In the genomic region with DNA sequence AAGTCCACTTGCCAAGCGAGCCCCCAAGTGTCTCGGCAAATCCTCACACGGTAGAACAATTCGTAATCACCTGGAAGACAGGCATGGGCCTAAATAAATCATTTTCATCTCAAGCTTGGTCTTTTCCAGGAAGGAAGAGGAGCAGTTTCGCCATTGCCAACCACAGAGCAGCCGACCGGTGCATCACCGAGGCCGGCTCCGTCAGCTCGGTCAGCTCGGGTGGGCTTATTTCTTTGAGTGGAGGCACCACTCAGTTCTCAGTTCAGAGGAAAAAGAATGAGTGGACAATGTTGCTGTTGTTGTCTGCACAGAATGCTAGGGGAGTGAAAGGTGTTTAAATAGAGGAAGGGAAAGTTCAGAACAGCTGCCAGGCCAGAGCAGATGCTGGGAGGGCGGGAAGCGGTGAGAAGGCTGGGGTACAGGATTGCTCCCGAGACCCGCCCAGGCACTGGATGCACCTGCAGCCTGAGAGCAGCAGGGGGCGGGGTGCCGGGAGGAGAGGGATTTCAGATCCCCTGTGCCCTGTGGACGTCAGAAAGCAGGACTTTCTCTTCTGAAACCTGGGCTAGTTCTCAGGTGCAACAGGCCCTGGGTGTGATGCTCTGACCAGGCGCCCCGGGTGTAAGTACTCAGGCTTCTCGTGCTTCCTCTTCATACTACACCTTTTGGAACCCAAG, we compare ENCODE assay signal across 18 cellular contexts. TPM values are rescaled to one million over a fixed set of nuclear protein-coding genes. Genes with fewer than 3 reads are reported as not detected.
DNase-seq lines count a peak whose midpoint lies in the region; ATAC-seq and TF ChIP-seq lines count a peak whose summit lies in the region.
"Had no signal": no experiment of that assay in that cellular context is flagged by ENCODE, and none has a peak within 500 bp of the region (broad histone marks: within the 10 kb centered on the region; RNA-seq: fewer than 3 reads in every experiment).

No MANE protein-coding gene starts in this region.

- H3K9me3 ChIP-seq in WERI-Rb-1 (ENCODE audit: severe bottlenecking) = no peaks in the 10 kb centered on the region
- H3K9me3 ChIP-seq in MG63 = peaks cover 4% of the 10 kb centered on the region; the same call in 1 of the 2 replicates
- H3K9me3 ChIP-seq: colonic mucosa, uterus had no signal

- no peaks in the 10 kb centered on the region for H3K36me3 ChIP-seq in WERI-Rb-1
- no peaks in the 10 kb centered on the region for H3K36me3 ChIP-seq in MG63
- H3K36me3 ChIP-seq: colonic mucosa, uterus had no signal

- H3K27ac Mint-ChIP-seq in HFFc6 (no peak overlapping the region), immature natural killer cell (peak overlapping the region in 2 of 6 donors; percentile 46 to 71)

- H3K4me3 ChIP-seq in WERI-Rb-1 (ENCODE audit: low read depth, low read length) = no peak overlapping the region
- H3K4me3 ChIP-seq in MG63 = no peak overlapping the region
- H3K4me3 ChIP-seq: colonic mucosa, uterus had no signal

- ATAC-seq in HG03378 (IDR thresholded peaks at IDR 0.05; ENCODE audit: unreplicated experiment) = no peak
- ATAC-seq: activated naive CD4-positive, alpha-beta T cell treated with anti-CD3 and anti-CD28 coated beads, Interleukin-2, amount 50 U/mL, for 72 hours; left colon had no signal

- H3K4me1 Mint-ChIP-seq in HFFc6 (ENCODE audit: low read depth) (peaks cover 2% of the 10 kb centered on the region; the same call in 1 of the 2 replicates), immature natural killer cell (peaks cover 33 to 35% of the 10 kb centered on the region in 2 donors)

- peak; percentile 37 for TF ChIP-seq CTCF in C4-2B (conservative IDR thresholded peaks at IDR 0.05)
- peak; percentile 55 for TF ChIP-seq CTCF in HFFc6 (IDR thresholded peaks at IDR 0.05)
- peak; percentile 84 for TF ChIP-seq CTCF in WERI-Rb-1 (IDR thresholded peaks at IDR 0.05; ENCODE audit: low read depth, low read length)

- no peak overlapping the region for H3K27ac ChIP-seq in C4-2B
- H3K27ac ChIP-seq in WERI-Rb-1 = no peak overlapping the region
- H3K27ac ChIP-seq: colonic mucosa, uterus had no signal

- in situ Hi-C loops in G401 (cut with HindIII; ENCODE audit: low sequenced_read_pairs) = no loop called here

- H3K36me3 Mint-ChIP-seq in HFFc6 (ENCODE audit: low read depth) (peaks cover 6% of the 10 kb centered on the region; the same call in 1 of the 2 replicates), immature natural killer cell (no peaks in the 10 kb centered on the region)

- no peak for DNase-seq in HFFc6
- DNase-seq in WERI-Rb-1 = peak; percentile 41
- no peak for DNase-seq in immature natural killer cell
- DNase-seq in NCI-H2227 treated with DMSO at 0.1 percent for 48 hours (lab: John Stamatoyannopoulos, UW) = no peak
- DNase-seq in MG63 = no peak
- DNase-seq in G401 (ENCODE audit: low spot score) = no peak
- DNase-seq: colonic mucosa; GF-D8; left colon; NCI-H1417 treated with DMSO at 0.1 percent for 48 hours; stimulated activated CD4-positive, alpha-beta T cell treated with anti-CD3 and anti-CD28 coated beads, Interleukin-12 subunit alpha, Interleukin-12 subunit beta, amount 100 ng/mL, for 4 hours; uterus had no signal

- H3K9me3 Mint-ChIP-seq in HFFc6 = peaks cover 5% of the 10 kb centered on the region; the same call in 1 of the 2 replicates
- H3K9me3 Mint-ChIP-seq in immature natural killer cell = peaks cover 0 to 16% (median 4%) of the 10 kb centered on the region in 6 donors

- peaks cover 2% of the 10 kb centered on the region; the same call in 1 of the 2 replicates for H3K27me3 Mint-ChIP-seq in HFFc6 (ENCODE audit: insufficient read depth)
- H3K27me3 Mint-ChIP-seq in immature natural killer cell (ENCODE audit: low read depth in 3 of 3) = peaks cover 5 to 12% (median 9%) of the 10 kb centered on the region in 3 donors

- H3K4me3 Mint-ChIP-seq in HFFc6 (no peak overlapping the region), immature natural killer cell (peak overlapping the region in 3 of 5 donors; percentile 36 to 51 (median 45))

- H3K27me3 ChIP-seq in WERI-Rb-1 (ENCODE audit: insufficient read depth, low read depth, severe bottlenecking) (peaks cover 14% of the 10 kb centered on the region), MG63 (no peaks in the 10 kb centered on the region)
- H3K27me3 ChIP-seq: colonic mucosa, uterus had no signal

RNA-seq across cellular contexts. Expression of gene IGFBP3, which starts 17.7 kb away (rescaled TPM):
- 100 to 1,000 TPM; 797 to 983 (median 926) TPM for total RNA-seq in HFFc6 (2021; fragmentation: NEBNext Ultra II Directional; extraction: Animal tissue kit (Norgen Biotek cat#: 25700))
- 1 to 10 TPM in 1 of 3 donors, under 1 TPM in 1, not detected in 1; 0.53 to 3.1 TPM for polyA plus RNA-seq in immature natural killer cell
- 224 and 281 TPM in 2 replicates for total RNA-seq in MG63 (2014; rRNA removed; shearing (Covaris generic); ENCODE audit: low replicate concordance)
- 17.4 and 21.6 TPM in 2 replicates for total RNA-seq in G401 (2014; rRNA removed; shearing (Covaris generic))

RNA-seq across cellular contexts. Expression of gene IGFBP1, which starts 50.5 kb away (rescaled TPM):
- total RNA-seq in HFFc6 (2021; fragmentation: NEBNext Ultra II Directional; extraction: Animal tissue kit (Norgen Biotek cat#: 25700)) = not detected
- not detected for polyA plus RNA-seq in immature natural killer cell
- not detected in 2 replicates for total RNA-seq in MG63 (2014; rRNA removed; shearing (Covaris generic); ENCODE audit: low replicate concordance)
- total RNA-seq in G401 (2014; rRNA removed; shearing (Covaris generic)) = not detected in 2 replicates
- total RNA-seq: activated CD8-positive, alpha-beta memory T cell treated with anti-CD3 and anti-CD28 coated beads for 36 hours; activated naive CD4-positive, alpha-beta T cell treated with anti-CD3 and anti-CD28 coated beads, Interleukin-2, amount 50 U/mL, for 72 hours; frontal cortex; left colon had no signal
- polyA plus RNA-seq: neural cell had no signal
